ENCODE assay signal across 1 cellular context in the genomic region with DNA sequence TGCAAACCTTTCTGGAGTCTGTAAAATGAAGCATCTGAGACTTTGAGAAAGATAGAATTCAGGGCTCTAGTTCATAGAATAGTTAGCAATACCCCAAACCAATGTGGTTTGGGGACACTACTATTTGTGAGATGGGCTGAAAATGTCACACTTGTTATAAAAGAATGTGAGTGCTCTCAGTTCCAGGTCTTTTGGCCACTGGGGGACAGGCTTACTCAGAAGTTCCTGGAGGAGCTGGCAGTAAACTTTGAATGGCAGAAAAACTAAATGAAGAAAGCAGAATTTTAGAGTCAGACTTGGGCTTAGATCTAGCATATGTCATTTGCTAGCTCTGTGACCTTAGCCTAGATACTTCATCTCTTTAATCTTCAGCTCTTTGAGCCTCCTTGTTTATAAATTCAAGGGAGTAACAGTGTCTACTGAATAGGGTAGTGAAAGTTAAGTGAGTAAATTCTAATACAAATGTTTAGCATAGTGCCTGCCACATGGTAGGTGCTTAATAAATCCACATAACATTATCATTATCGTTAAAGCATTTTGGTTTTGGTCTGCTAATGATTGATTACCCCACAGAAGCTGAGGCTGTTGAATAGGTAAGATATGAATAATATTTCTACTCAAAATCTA.
TF ChIP-seq lines count a peak whose summit lies in the region.

No MANE protein-coding gene starts in this region.

TF ChIP-seq in SK-N-SH treated with all-trans-retinoic acid at 6 μM for 48 hours, 23 proteins besides CTCF, POLR2A, EP300 and RAD21 (continued from another document):
- TF ChIP-seq, protein P1, sequence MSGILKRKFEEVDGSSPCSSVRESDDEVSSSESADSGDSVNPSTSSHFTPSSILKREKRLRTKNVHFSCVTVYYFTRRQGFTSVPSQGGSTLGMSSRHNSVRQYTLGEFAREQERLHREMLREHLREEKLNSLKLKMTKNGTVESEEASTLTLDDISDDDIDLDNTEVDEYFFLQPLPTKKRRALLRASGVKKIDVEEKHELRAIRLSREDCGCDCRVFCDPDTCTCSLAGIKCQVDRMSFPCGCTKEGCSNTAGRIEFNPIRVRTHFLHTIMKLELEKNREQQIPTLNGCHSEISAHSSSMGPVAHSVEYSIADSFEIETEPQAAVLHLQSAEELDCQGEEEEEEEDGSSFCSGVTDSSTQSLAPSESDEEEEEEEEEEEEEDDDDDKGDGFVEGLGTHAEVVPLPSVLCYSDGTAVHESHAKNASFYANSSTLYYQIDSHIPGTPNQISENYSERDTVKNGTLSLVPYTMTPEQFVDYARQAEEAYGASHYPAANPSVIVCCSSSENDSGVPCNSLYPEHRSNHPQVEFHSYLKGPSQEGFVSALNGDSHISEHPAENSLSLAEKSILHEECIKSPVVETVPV (CRISPR knock-in tag; IDR thresholded peaks at IDR 0.05), result no peak
- TF ChIP-seq ZC3H10 (CRISPR knock-in tag; IDR thresholded peaks at IDR 0.05) (no peak), PATZ1 (CRISPR knock-in tag; IDR thresholded peaks at IDR 0.05; ENCODE audit: borderline replicate concordance) (no peak), TCF4 (CRISPR knock-in tag; IDR thresholded peaks at IDR 0.05; ENCODE audit: borderline replicate concordance) (no peak)
